Comparison of ENCODE assay signal across 1 cellular context in the genomic region with DNA sequence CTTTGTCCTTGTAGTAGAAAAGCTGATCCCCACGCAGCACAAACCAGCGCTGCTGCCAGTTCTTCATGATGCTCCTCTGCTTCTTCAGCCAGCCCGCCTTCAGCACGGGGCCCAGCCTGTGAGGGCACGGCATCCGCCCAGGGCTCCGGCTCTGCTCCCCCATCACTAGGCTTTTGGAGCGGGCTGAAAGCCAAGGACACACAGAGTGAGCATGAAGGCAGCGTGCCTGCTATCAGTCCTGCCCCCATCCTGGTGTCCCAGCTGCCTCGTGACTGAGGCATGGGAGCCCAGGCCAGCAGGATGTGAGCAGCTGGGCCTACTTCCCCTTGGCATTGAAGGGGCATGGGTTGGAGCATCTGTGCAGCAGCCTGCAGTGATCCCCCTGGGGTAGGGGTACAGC.
TF ChIP-seq lines count a peak whose summit lies in the region.

No MANE protein-coding gene starts in this region.

TF ChIP-seq in H1, 55 proteins besides CTCF, POLR2A, EP300 and RAD21:
- TF ChIP-seq SP2 (IDR thresholded peaks at IDR 0.05; ENCODE audit: low read length) (no peak), YY1 (IDR thresholded peaks at IDR 0.05; ENCODE audit: low read depth, low read length) (no peak), CHD2 (IDR thresholded peaks at IDR 0.05; ENCODE audit: low read length) (no peak), CTBP2 (IDR thresholded peaks at IDR 0.05; ENCODE audit: borderline replicate concordance, insufficient read depth, insufficient read length, low read length) (no peak), BACH1 (IDR thresholded peaks at IDR 0.05; ENCODE audit: low read length) (no peak), CHD1 (IDR thresholded peaks at IDR 0.05; ENCODE audit: low read depth, low read length) (no peak), JUND (IDR thresholded peaks at IDR 0.05; ENCODE audit: low read length) (no peak), CBX5 (IDR thresholded peaks at IDR 0.05; ENCODE audit: low read depth, low read length) (no peak), POU5F1 (IDR thresholded peaks at IDR 0.05; ENCODE audit: low read depth, low read length) (no peak), CEBPB (IDR thresholded peaks at IDR 0.05; ENCODE audit: low read depth, low read length) (no peak), SRF (IDR thresholded peaks at IDR 0.05; ENCODE audit: low read depth, low read length) (no peak), SP4 (IDR thresholded peaks at IDR 0.05; ENCODE audit: low read length) (no peak), EZH2 (IDR thresholded peaks at IDR 0.05; ENCODE audit: low read depth, low read length, severe bottlenecking) (no peak), TBP (IDR thresholded peaks at IDR 0.05; ENCODE audit: low read depth, low read length) (no peak), KDM4A (IDR thresholded peaks at IDR 0.05; ENCODE audit: low read depth, low read length, severe bottlenecking) (no peak), NANOG (IDR thresholded peaks at IDR 0.05; ENCODE audit: insufficient read depth, low read depth, low read length, poor library complexity, severe bottlenecking) (no peak), TAF1 (IDR thresholded peaks at IDR 0.05; ENCODE audit: low read depth, low read length) (no peak)
